ENCODE assay signal across 8 cellular contexts in genomic region chr14:102316048-102316745, GRCh38. TPM values are rescaled to one million over a fixed set of nuclear protein-coding genes. Genes with fewer than 3 reads are reported as not detected.
A peak's percentile ranks its signal among the peaks of the same experiment; 100 is the strongest.
DNase-seq lines count a peak whose midpoint lies in the region; ATAC-seq and TF ChIP-seq lines count a peak whose summit lies in the region.

No MANE protein-coding gene starts in this region.

- no peaks in the 10 kb centered on the region for H3K9me3 Mint-ChIP-seq in CD4-positive, alpha-beta T cell
- peaks cover 0 to 4% of the 10 kb centered on the region in 2 donors for H3K9me3 Mint-ChIP-seq in effector memory CD8-positive, alpha-beta T cell
- H3K9me3 Mint-ChIP-seq in nephron progenitor cell = no peaks in the 10 kb centered on the region

- H3K27me3 ChIP-seq in CD4-positive, alpha-beta T cell (ENCODE audit: control insufficient read depth, insufficient read depth, low read length) = no peaks in the 10 kb centered on the region
- peaks cover 22% of the 10 kb centered on the region for H3K27me3 ChIP-seq in HUES48 (ENCODE audit: control insufficient read depth, insufficient read depth, low read length)

- H3K4me3 ChIP-seq in HUES48 (ENCODE audit: low read depth, low read length) = peak overlapping the region; percentile 71

- peak overlapping the region; percentile 43 for H3K27ac ChIP-seq in CD4-positive, alpha-beta T cell (ENCODE audit: low read depth, low read length)
- peak overlapping the region; percentile 86 for H3K27ac ChIP-seq in HUES48 (ENCODE audit: low read depth, low read length)

- peaks cover 38% of the 10 kb centered on the region for H3K36me3 Mint-ChIP-seq in CD4-positive, alpha-beta T cell (ENCODE audit: low read depth)
- peaks cover 45% of the 10 kb centered on the region for H3K36me3 Mint-ChIP-seq in effector memory CD8-positive, alpha-beta T cell (ENCODE audit: insufficient read depth)
- H3K36me3 Mint-ChIP-seq in nephron progenitor cell (ENCODE audit: low read depth) = no peaks in the 10 kb centered on the region

- peak in 1 of 10 experiments; percentile 23 for DNase-seq in CD4-positive, alpha-beta T cell
- DNase-seq in SW480 (ENCODE audit: low spot score) (peak; percentile 61), nephron progenitor cell (peak; percentile 24), RKO (ENCODE audit: low spot score) (no peak), NCI-H187 treated with DMSO at 0.1 percent for 48 hours (lab: John Stamatoyannopoulos, UW) (no peak)
- DNase-seq in effector memory CD8-positive, alpha-beta T cell = peak in 1 of 3 experiments; percentile 20
- no peak for DNase-seq in activated CD4-positive, CD25-positive, alpha-beta regulatory T cell treated with anti-CD3 and anti-CD28 coated beads, Interleukin-2, amount 50 U/mL, for 72 hours

- no peaks in the 10 kb centered on the region for H3K36me3 ChIP-seq in HUES48 (ENCODE audit: control insufficient read depth, insufficient read depth, low read length)

- ATAC-seq in CD4-positive, alpha-beta T cell (ENCODE audit: poor library complexity) = no peak
- ATAC-seq in effector memory CD8-positive, alpha-beta T cell (replicated peaks) = no peak

- TF ChIP-seq CTCF in CD4-positive, alpha-beta T cell (IDR thresholded peaks at IDR 0.05) = no peak
- no peak for TF ChIP-seq CTCF in nephron progenitor cell (IDR thresholded peaks at IDR 0.05)

- H3K4me3 Mint-ChIP-seq in CD4-positive, alpha-beta T cell = peak overlapping the region; percentile 100
- peak overlapping the region; percentile 94 to 97 for H3K4me3 Mint-ChIP-seq in effector memory CD8-positive, alpha-beta T cell
- H3K4me3 Mint-ChIP-seq in nephron progenitor cell = peak overlapping the region; percentile 92

- H3K27ac Mint-ChIP-seq in CD4-positive, alpha-beta T cell = peak overlapping the region; percentile 100
- peak overlapping the region; percentile 100 for H3K27ac Mint-ChIP-seq in effector memory CD8-positive, alpha-beta T cell
- peak overlapping the region; percentile 94 for H3K27ac Mint-ChIP-seq in nephron progenitor cell

- peaks cover 14% of the 10 kb centered on the region for H3K4me1 ChIP-seq in HUES48 (ENCODE audit: control insufficient read depth, insufficient read depth, low read length)

- H3K9me3 ChIP-seq in CD4-positive, alpha-beta T cell (ENCODE audit: control insufficient read depth, low read length) = no peaks in the 10 kb centered on the region
- no peaks in the 10 kb centered on the region for H3K9me3 ChIP-seq in HUES48 (ENCODE audit: control insufficient read depth, insufficient read depth, low read length)

- intact Hi-C loops in CD4-positive, alpha-beta T cell (cut with DNase I, micrococcal nuclease) = loop anchor here (1.0 to 10.0 kb wide), 4 partner anchors 46 to 554 kb away; partner anchors contain the start of genes CINP (in 1 of the 2), HSP90AA1 (in 1 of the 2), PPP2R5C (in 1 of the 2) and TECPR2 (in 1 of the 2)

- POLR2A ChIA-PET in CD4-positive, alpha-beta T cell (lab: Charles Lee) = interaction anchor here (0.7 to 1.7 kb wide), 9 partner anchors 10 to 507 kb away, joined by 3 to 7 read pairs (median 4); partner anchors contain the start of genes CINP, DYNC1H1, MOK and TECPR2

- peak overlapping the region; percentile 65 for H3K9ac ChIP-seq in HUES48 (ENCODE audit: low read depth, low read length)

- H3K27me3 Mint-ChIP-seq in CD4-positive, alpha-beta T cell = peaks cover 11% of the 10 kb centered on the region
- H3K27me3 Mint-ChIP-seq in effector memory CD8-positive, alpha-beta T cell = no peaks in the 10 kb centered on the region
- H3K27me3 Mint-ChIP-seq in nephron progenitor cell (ENCODE audit: low read depth, poor library complexity) = peaks cover 15% of the 10 kb centered on the region

- CTCF ChIA-PET in CD4-positive, alpha-beta T cell (lab: Charles Lee) = interaction anchor here (0.7 to 2.6 kb wide), 9 partner anchors 8 to 130 kb away, joined by 3 to 32 read pairs (median 4); partner anchors contain the start of gene MOK

- peaks cover 60% of the 10 kb centered on the region for H3K4me1 Mint-ChIP-seq in CD4-positive, alpha-beta T cell (ENCODE audit: low read depth)
- peaks cover 35 to 45% of the 10 kb centered on the region in 2 donors for H3K4me1 Mint-ChIP-seq in effector memory CD8-positive, alpha-beta T cell (ENCODE audit: low read depth in 2 of 2)
- peaks cover 64% of the 10 kb centered on the region for H3K4me1 Mint-ChIP-seq in nephron progenitor cell

RNA-seq across cellular contexts. Expression of gene ZNF839, which starts 3.3 kb away (rescaled TPM):
- 10 to 100 TPM; 25.4 to 28.1 TPM for total RNA-seq in CD4-positive, alpha-beta T cell

RNA-seq across cellular contexts. Expression of gene MOK, which starts 11.2 kb away (rescaled TPM):
- 1 to 10 TPM; 2.3 to 2.5 TPM for total RNA-seq in CD4-positive, alpha-beta T cell

RNA-seq across cellular contexts. Expression of gene CINP, which starts 46.5 kb away (rescaled TPM):
- total RNA-seq in CD4-positive, alpha-beta T cell = 10 to 100 TPM; 12.6 to 14.5 TPM

RNA-seq across cellular contexts. Expression of gene TECPR2, which starts 46.5 kb away (rescaled TPM):
- total RNA-seq in CD4-positive, alpha-beta T cell = 1 to 10 TPM; 5.0 to 5.4 TPM

Comparison
In these comparisons a context has a peak if more than half of its experiments do, and no peak if none do; other contexts are left out.
1. DNase-seq: peak in SW480 (single experiment) and nephron progenitor cell (single experiment); none in RKO (single experiment), NCI-H187 treated with DMSO at 0.1 percent for 48 hours (single experiment) and activated CD4-positive, CD25-positive, alpha-beta regulatory T cell treated with anti-CD3 and anti-CD28 coated beads, Interleukin-2, amount 50 U/mL, for 72 hours (single experiment).
2. Peak in every context shown above with its lines, with median percentiles within 50 percentile points of each other: H3K27ac Mint-ChIP-seq and H3K4me3 Mint-ChIP-seq.